ENCODE assay signal across 8 cellular contexts in the genomic region with DNA sequence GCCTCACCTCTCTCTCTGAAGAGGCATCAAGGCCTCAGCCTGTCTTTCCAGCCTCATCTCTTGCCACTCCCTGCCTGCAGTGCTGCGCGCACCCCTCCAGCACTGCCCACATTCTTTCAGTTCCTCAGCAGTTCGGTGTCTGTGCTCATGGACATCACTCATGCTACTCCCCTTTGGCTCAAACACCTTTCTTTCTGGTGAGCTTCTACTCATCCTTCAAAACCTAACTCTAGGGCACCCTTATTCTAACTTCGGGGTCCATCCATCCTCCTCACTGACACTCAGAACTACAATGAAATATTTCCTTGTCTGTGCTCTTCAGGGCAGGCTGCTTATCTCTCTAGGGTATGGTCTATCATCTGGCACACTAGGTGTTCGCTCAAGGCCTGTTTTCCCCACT.
"Had no signal": no experiment of that assay in that cellular context is flagged by ENCODE, and none has a peak within 500 bp of the region (broad histone marks: within the 10 kb centered on the region; RNA-seq: fewer than 3 reads in every experiment).

No MANE protein-coding gene starts in this region.

- ATAC-seq: HepG2 had no signal

- H3K9me3 Mint-ChIP-seq: H9, HFFc6 had no signal

- H3K27ac ChIP-seq: GM23248, HL-60 had no signal

- H3K4me3 ChIP-seq: GM23248 had no signal

- DNase-seq: GM23248, GOT3, H9, HCEC 1CT, HFFc6 had no signal

- H3K9ac ChIP-seq: GM23248 had no signal

- H3K27me3 Mint-ChIP-seq: IgD-negative memory B cell had no signal

- H3K4me3 Mint-ChIP-seq: H9, HFFc6, IgD-negative memory B cell had no signal

- H3K27ac Mint-ChIP-seq: H9, HFFc6, IgD-negative memory B cell had no signal

- H3K4me1 Mint-ChIP-seq: IgD-negative memory B cell had no signal
